Comparison of ENCODE assay signal across 8 cellular contexts in the genomic region with DNA sequence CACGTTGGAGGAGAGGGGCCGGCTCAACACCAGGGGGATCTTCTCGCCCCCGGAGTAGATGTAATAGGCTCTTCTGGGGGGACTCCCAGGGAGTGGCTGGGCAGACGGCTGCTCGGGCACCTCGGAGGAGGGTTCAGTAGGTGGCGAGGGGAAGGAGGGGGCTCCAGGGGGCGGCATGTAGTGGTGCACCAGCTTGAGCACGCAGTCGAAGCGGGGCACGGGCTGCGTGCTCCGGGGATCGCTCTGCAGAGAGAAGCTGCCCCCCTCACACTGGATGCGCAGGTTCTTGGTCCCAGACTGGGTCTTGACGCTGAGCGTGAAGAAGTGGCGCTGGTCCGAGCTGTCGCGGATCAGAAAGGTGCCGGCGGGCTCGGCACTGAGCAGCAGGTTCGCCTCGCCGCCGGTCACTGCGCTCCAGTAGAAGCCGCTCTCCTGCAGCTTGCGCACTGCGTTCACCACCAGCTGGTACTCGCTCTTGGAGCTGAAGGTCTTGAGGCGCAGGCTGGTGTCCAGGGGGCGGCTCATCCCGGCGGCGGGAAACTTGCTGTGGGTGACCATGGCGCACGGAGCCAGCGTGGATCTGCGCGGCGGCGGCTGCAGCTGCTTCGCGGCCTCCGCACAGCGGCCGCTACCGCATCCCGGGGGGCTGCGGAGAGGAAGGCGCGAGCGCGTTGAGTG. TPM values are rescaled to one million over a fixed set of nuclear protein-coding genes. Genes with fewer than 3 reads are reported as not detected.
A peak's percentile ranks its signal among the peaks of the same experiment; 100 is the strongest.
DNase-seq lines count a peak whose midpoint lies in the region; ATAC-seq, FAIRE-seq and TF ChIP-seq lines count a peak whose summit lies in the region.

No MANE protein-coding gene starts in this region.

- WGBS in mesodermal cell (ENCODE audit: insufficient coverage in 2 of 2), 2 experiments, result 3% methylated on average over 57 to 59 of the region's 59 CpGs
- 47 to 50% methylated on average over 6 to 32 of the region's 59 CpGs for WGBS in upper lobe of left lung, 2 donors

- H3K4me1 Mint-ChIP-seq in chondrocyte (ENCODE audit: low read depth), result peaks cover 49% of the 10 kb centered on the region

- H3K27ac ChIP-seq in mesodermal cell (ENCODE audit: low read depth, low read length, severe bottlenecking), result no peak overlapping the region
- peak overlapping the region; percentile 98 to 100 (median 98) for H3K27ac ChIP-seq in upper lobe of left lung

- no peak for TF ChIP-seq EP300 in upper lobe of left lung (IDR thresholded peaks at IDR 0.05)

- ATAC-seq in upper lobe of left lung (ENCODE audit: low FRiP score in 2 of 2) (no peak), HG02938 (IDR thresholded peaks at IDR 0.05; ENCODE audit: unreplicated experiment) (no peak)

- no peak for FAIRE-seq in GM19239 (lab: Jason Lieb, UNC)

- H3K36me3 ChIP-seq in BE2C (no peaks in the 10 kb centered on the region), MG63 (peaks cover 48% of the 10 kb centered on the region), mesodermal cell (ENCODE audit: control insufficient read depth, insufficient read depth, low read length) (peaks cover 43% of the 10 kb centered on the region), upper lobe of left lung (peaks cover 0 to 49% (median 24%) of the 10 kb centered on the region in 4 donors)

- H3K4me3 ChIP-seq in BE2C (ENCODE audit: low read depth, low read length) (peak overlapping the region; percentile 55), MG63 (peak overlapping the region; percentile 99), mesodermal cell (ENCODE audit: extremely low read depth, insufficient read depth, low read length, poor library complexity, severe bottlenecking) (peak overlapping the region; percentile 91), upper lobe of left lung (peak overlapping the region; percentile 85 to 99 (median 89))

- H3K27me3 Mint-ChIP-seq in chondrocyte (ENCODE audit: low read depth), result no peaks in the 10 kb centered on the region

- H3K27ac Mint-ChIP-seq in chondrocyte (ENCODE audit: unreplicated experiment), result no peak overlapping the region

- H3K4me3 Mint-ChIP-seq in chondrocyte (ENCODE audit: unreplicated experiment), result peak overlapping the region; percentile 78

- H3K27me3 ChIP-seq in BE2C (peaks cover 23% of the 10 kb centered on the region), MG63 (no peaks in the 10 kb centered on the region), upper lobe of left lung (no peaks in the 10 kb centered on the region)

- no peak for TF ChIP-seq CTCF in BE2C (IDR thresholded peaks at IDR 0.05; ENCODE audit: low read depth, low read length)
- no peak for TF ChIP-seq CTCF in chondrocyte (IDR thresholded peaks at IDR 0.05)
- TF ChIP-seq CTCF in upper lobe of left lung (IDR thresholded peaks at IDR 0.05), result no peak

- 0 out of 2 replicates have a peak, but pooled peaks cover 3% of the 10 kb centered on the region for H3K4me1 ChIP-seq in BE2C
- H3K4me1 ChIP-seq in mesodermal cell (ENCODE audit: control insufficient read depth, insufficient read depth, low read length, poor library complexity, severe bottlenecking), result peaks cover 42% of the 10 kb centered on the region
- H3K4me1 ChIP-seq in upper lobe of left lung, result peaks cover 54 to 67% (median 60%) of the 10 kb centered on the region in 4 donors

- H3K9me3 Mint-ChIP-seq in chondrocyte (ENCODE audit: low read depth), result no peaks in the 10 kb centered on the region

- peaks cover 13% of the 10 kb centered on the region for H3K36me3 Mint-ChIP-seq in chondrocyte (ENCODE audit: low read depth)

- DNase-seq in BE2C (no peak), MG63 (peak; percentile 41), chondrocyte (ENCODE audit: low spot score) (peak; percentile 83), upper lobe of left lung (no peak), GM19239 (ENCODE audit: insufficient read length, low spot score) (no peak), RKO (ENCODE audit: low spot score) (no peak)

- no peak for TF ChIP-seq POLR2A in upper lobe of left lung (IDR thresholded peaks at IDR 0.05)

- no peaks in the 10 kb centered on the region for H3K9me3 ChIP-seq in BE2C
- H3K9me3 ChIP-seq in MG63, result no peaks in the 10 kb centered on the region
- H3K9me3 ChIP-seq in mesodermal cell (ENCODE audit: control insufficient read depth, low read length), result no peaks in the 10 kb centered on the region
- no peaks in the 10 kb centered on the region for H3K9me3 ChIP-seq in upper lobe of left lung

RNA-seq across cellular contexts. Expression of gene SOCS3, which starts 1.2 kb away (rescaled TPM):
- 0.52 TPM for polyA plus RNA-seq in BE2C (2012; ENCODE audit: insufficient read depth, insufficient read length, low read depth)
- 23.4 and 32.9 TPM in 2 replicates for total RNA-seq in MG63 (2014; rRNA removed; shearing (Covaris generic); ENCODE audit: low replicate concordance)
- 13.6 to 26.2 TPM (median 14.4 TPM) in 3 replicates for total RNA-seq in chondrocyte
- 37.6 TPM for polyA plus RNA-seq in mesodermal cell (2013, experiment 1 of 2)
- 29.9 TPM for polyA plus RNA-seq in mesodermal cell (2013, experiment 2 of 2)
- total RNA-seq in upper lobe of left lung, result 100 to 1,000 TPM in 3 of 6 donors, 10 to 100 TPM in 3; 67.1 to 173 (median 114) TPM

RNA-seq across cellular contexts. Expression of gene PGS1, which starts 19.8 kb away (rescaled TPM):
- polyA plus RNA-seq in BE2C (2012; ENCODE audit: insufficient read depth, insufficient read length, low read depth), result 66.0 TPM
- total RNA-seq in MG63 (2014; rRNA removed; shearing (Covaris generic); ENCODE audit: low replicate concordance), result 47.3 and 48.7 TPM in 2 replicates
- total RNA-seq in chondrocyte, result 22.1 to 30.4 TPM (median 22.7 TPM) in 3 replicates
- 36.8 TPM for polyA plus RNA-seq in mesodermal cell (2013, experiment 1 of 2)
- polyA plus RNA-seq in mesodermal cell (2013, experiment 2 of 2), result 28.0 TPM
- total RNA-seq in upper lobe of left lung, result 100 to 1,000 TPM in 2 of 6 donors, 10 to 100 TPM in 4; 79.2 to 348 (median 92.3) TPM

Comparison
In these comparisons a context has a peak if more than half of its experiments do, and no peak if none do; other contexts are left out.
1. DNase-seq: peak in MG63 (single experiment) and chondrocyte (single experiment); none in BE2C (single experiment), upper lobe of left lung (0 of 2), GM19239 (single experiment) and RKO (single experiment).
2. Peak in every context shown above with its lines, with median percentiles within 50 percentile points of each other: H3K4me3 ChIP-seq.